In genomic region chr9:13811876-13812275, GRCh38 we compare ENCODE assay signal across 35 cellular contexts.
DNase-seq lines count a peak whose midpoint lies in the region; ATAC-seq, FAIRE-seq and TF ChIP-seq lines count a peak whose summit lies in the region.
"Had no signal": no experiment of that assay in that cellular context is flagged by ENCODE, and none has a peak within 500 bp of the region (broad histone marks: within the 10 kb centered on the region; RNA-seq: fewer than 3 reads in every experiment).

No MANE protein-coding gene starts in this region.

- H3K27ac ChIP-seq in mammary epithelial cell (ENCODE audit: insufficient read depth, low read depth, low read length) (no peak overlapping the region), breast epithelium (no peak overlapping the region), SJCRH30 (peak overlapping the region; percentile 93)
- H3K27ac ChIP-seq: 22Rv1, A549, C4-2B had no signal

- ATAC-seq in HG02678 (IDR thresholded peaks at IDR 0.05; ENCODE audit: unreplicated experiment): no peak
- ATAC-seq in GM18861 (IDR thresholded peaks at IDR 0.05; ENCODE audit: unreplicated experiment): no peak
- ATAC-seq: A549; CD8-positive, alpha-beta T cell had no signal

- H4K20me1 ChIP-seq in mammary epithelial cell (ENCODE audit: insufficient read depth, low read length): no peaks in the 10 kb centered on the region
- H4K20me1 ChIP-seq: BLaER1; BLaER1 treated with 17β-estradiol and CSF1 and Interleukin-3, amounts not matched to agents 10 nM and 100 nM had no signal

- no peak overlapping the region for H3K9ac ChIP-seq in mammary epithelial cell (ENCODE audit: insufficient read depth, low read length)
- H3K9ac ChIP-seq: BLaER1; BLaER1 treated with 17β-estradiol and CSF1 and Interleukin-3, amounts not matched to agents 10 nM and 100 nM had no signal

- TF ChIP-seq POLR2A in breast epithelium (IDR thresholded peaks at IDR 0.05): no peak

- H3K27me3 ChIP-seq in mammary epithelial cell (ENCODE audit: insufficient read depth, low read length) (no peaks in the 10 kb centered on the region), breast epithelium (no peaks in the 10 kb centered on the region), SJCRH30 (no peaks in the 10 kb centered on the region), bronchial epithelial cell (ENCODE audit: control insufficient read depth, insufficient read depth, low read length) (no peaks in the 10 kb centered on the region)
- H3K27me3 ChIP-seq: BE2C; BLaER1; BLaER1 treated with 17β-estradiol and CSF1 and Interleukin-3, amounts not matched to agents 10 nM and 100 nM had no signal

- DNase-seq in mammary epithelial cell (peak; percentile 15), breast epithelium (ENCODE audit: low spot score in 2 of 2) (no peak), SJCRH30 (no peak), bronchial epithelial cell (ENCODE audit: low read depth) (peak; percentile 62), epithelial cell of esophagus (ENCODE audit: low read depth) (peak; percentile 41), islet precursor cell (no peak)
- DNase-seq: 8988T; ACHN; AML-193; BE2C; C1 segment of cervical spinal cord; Caco-2; Calu3; CD4-positive, alpha-beta memory T cell; CD4-positive, alpha-beta T cell; CD4-positive, CD25-positive, alpha-beta regulatory T cell; CD8-positive, alpha-beta memory T cell; CD8-positive, alpha-beta T cell; COR-L47; DMS 273 treated with DMSO at 0.1 percent for 48 hours; DMS153; DMS53; DMS79; DMS79 treated with DMSO at 0.1 percent for 48 hours; DND-41; EL had no signal

- H3K4me3 ChIP-seq in mammary epithelial cell (replicated peaks in 1 of 3; ENCODE audit: insufficient read depth in 1 of 3, low read depth in 2 of 3, low read length in 3 of 3) (no peak overlapping the region), breast epithelium (no peak overlapping the region), SJCRH30 (no peak overlapping the region), bronchial epithelial cell (ENCODE audit: low read depth, low read length) (no peak overlapping the region), epithelial cell of esophagus (ENCODE audit: low read length) (no peak overlapping the region)
- H3K4me3 ChIP-seq: A549; BLaER1; BLaER1 treated with 17β-estradiol and CSF1 and Interleukin-3, amounts not matched to agents 10 nM and 100 nM had no signal

- no peak overlapping the region for H2AFZ ChIP-seq in mammary epithelial cell (ENCODE audit: low read depth, low read length)

- CTCF ChIA-PET in mammary epithelial cell (lab: Charles Lee; ENCODE audit: low non-redundant PET): no interaction called here

- intact Hi-C loops in mammary epithelial cell (cut with micrococcal nuclease): no loop called here
- intact Hi-C loops in breast epithelium (cut with DNase I; ENCODE audit: low total_unique reads): no loop called here

- no peaks in the 10 kb centered on the region for H3K79me2 ChIP-seq in mammary epithelial cell (ENCODE audit: insufficient read depth, low read length)

- dilution Hi-C loops in mammary epithelial cell (cut with HindIII; ENCODE audit: low sequenced_read_pairs): no loop called here

- H3K9me3 ChIP-seq in mammary epithelial cell (replicated peaks; ENCODE audit: insufficient read depth, low read length) (no peaks in the 10 kb centered on the region), breast epithelium (no peaks in the 10 kb centered on the region), SJCRH30 (replicated peaks) (no peaks in the 10 kb centered on the region)
- H3K9me3 ChIP-seq: A549; BE2C; BLaER1; BLaER1 treated with 17β-estradiol and CSF1 and Interleukin-3, amounts not matched to agents 10 nM and 100 nM; Caco-2 had no signal

- in situ Hi-C loops in mammary epithelial cell (cut with MboI; ENCODE audit: low sequenced_read_pairs in 2 of 2): no loop called here

- TF ChIP-seq CTCF in mammary epithelial cell (conservative IDR thresholded peaks at IDR 0.05 in 1 of 2, IDR thresholded peaks at IDR 0.05 in 1 of 2; ENCODE audit: extremely low read depth in 1 of 2, insufficient read depth in 1 of 2, low read depth in 1 of 2, low read length in 2 of 2) (no peak), breast epithelium (IDR thresholded peaks at IDR 0.05) (no peak), bronchial epithelial cell (IDR thresholded peaks at IDR 0.05; ENCODE audit: insufficient read depth, low read length, severe bottlenecking) (no peak), epithelial cell of esophagus (IDR thresholded peaks at IDR 0.05; ENCODE audit: insufficient read depth, low read depth, low read length, missing control alignments) (no peak)

- H3K36me3 ChIP-seq in mammary epithelial cell (ENCODE audit: insufficient read depth, low read length) (no peaks in the 10 kb centered on the region), breast epithelium (no peaks in the 10 kb centered on the region), SJCRH30 (no peaks in the 10 kb centered on the region), bronchial epithelial cell (ENCODE audit: control insufficient read depth, insufficient read depth, low read length) (no peaks in the 10 kb centered on the region)
- H3K36me3 ChIP-seq: BE2C; BLaER1; BLaER1 treated with 17β-estradiol and CSF1 and Interleukin-3, amounts not matched to agents 10 nM and 100 nM had no signal

- no peak for FAIRE-seq in bronchial epithelial cell (lab: Jason Lieb, UNC)
- FAIRE-seq: A204.1, A549, D721Med had no signal

- no TSS peak for BruUV-seq in mammary epithelial cell (replicated peaks; lab: Mats Ljungman, UMichigan)

- H3K4me1 ChIP-seq in mammary epithelial cell (ENCODE audit: insufficient read depth, low read length) (peaks cover 11% of the 10 kb centered on the region), breast epithelium (no peaks in the 10 kb centered on the region), SJCRH30 (peaks cover 45% of the 10 kb centered on the region)
- H3K4me1 ChIP-seq: A549, BE2C, Caco-2 had no signal

- H3K4me2 ChIP-seq in mammary epithelial cell (ENCODE audit: insufficient read depth, low read depth, low read length): no peak overlapping the region
- H3K4me2 ChIP-seq: A549 had no signal

Comparison
In these comparisons a context has a peak if more than half of its experiments do, and no peak if none do; other contexts are left out.
1. DNase-seq: peak in mammary epithelial cell (single experiment), bronchial epithelial cell (single experiment) and epithelial cell of esophagus (single experiment); none in breast epithelium (0 of 2), SJCRH30 (0 of 2) and islet precursor cell (single experiment).